Comparison of ENCODE assay signal across 19 cellular contexts in genomic region chr4:164350086-164350485, GRCh38.
"Had no signal": no experiment of that assay in that cellular context is flagged by ENCODE, and none has a peak within 500 bp of the region (broad histone marks: within the 10 kb centered on the region; RNA-seq: fewer than 3 reads in every experiment).

No MANE protein-coding gene starts in this region.

- H3K4me1 Mint-ChIP-seq: activated CD4-positive, alpha-beta T cell treated with anti-CD3 and anti-CD28 coated beads for 36 hours; endodermal cell; naive B cell had no signal

- H3K27ac Mint-ChIP-seq: activated CD4-positive, alpha-beta T cell treated with anti-CD3 and anti-CD28 coated beads for 36 hours; activated naive CD8-positive, alpha-beta T cell; endodermal cell; naive B cell; neural progenitor cell; progenitor cell of endocrine pancreas had no signal

- DNase-seq: activated CD4-positive, alpha-beta T cell treated with anti-CD3 and anti-CD28 coated beads for 36 hours; activated CD4-positive, alpha-beta T cell treated with anti-CD3 and anti-CD28 coated beads, Interleukin-2, amount 50 U/mL, for 48 hours; body of pancreas; central memory CD4-positive, alpha-beta T cell; endodermal cell; heart right ventricle; kidney glomerular epithelial cell; left ventricle myocardium inferior; mucosa of descending colon; naive B cell; stimulated activated CD4-positive, alpha-beta T cell treated with anti-CD3 and anti-CD28 coated beads, Interleukin-2, amount 100 ng/mL, for 24 hours; stimulated activated naive CD8-positive, alpha-beta T cell treated with anti-CD3 and anti-CD28 coated beads, Interleukin-15, Interleukin-2, amounts not matched to agents 100 U/mL and 50 U/mL, for 24 hours had no signal

- FAIRE-seq: colon, TTC549, urothelium cell line had no signal

- H3K27me3 Mint-ChIP-seq: activated CD4-positive, alpha-beta T cell treated with anti-CD3 and anti-CD28 coated beads for 36 hours; activated naive CD8-positive, alpha-beta T cell; naive B cell; progenitor cell of endocrine pancreas had no signal

- H3K36me3 ChIP-seq: heart right ventricle, left ventricle myocardium inferior, neural progenitor cell, tibial nerve had no signal

- H3K36me3 Mint-ChIP-seq: activated naive CD8-positive, alpha-beta T cell; naive B cell; neural progenitor cell had no signal

- H3K4me1 ChIP-seq: body of pancreas, heart right ventricle, left ventricle myocardium inferior, neural progenitor cell, tibial nerve had no signal

- H3K9me3 Mint-ChIP-seq: neural progenitor cell had no signal

- H3K4me2 ChIP-seq: neural progenitor cell had no signal

- H3K9ac ChIP-seq: neural progenitor cell had no signal

- H3K27ac ChIP-seq: body of pancreas, heart right ventricle, left ventricle myocardium inferior, neural progenitor cell, tibial nerve had no signal

- H3K9me3 ChIP-seq: body of pancreas, left ventricle myocardium inferior, mucosa of descending colon, tibial nerve had no signal

- H2AFZ ChIP-seq: neural progenitor cell had no signal

- H3K4me3 ChIP-seq: body of pancreas, heart right ventricle, left ventricle myocardium inferior, mucosa of descending colon, neural progenitor cell, tibial nerve had no signal

- ATAC-seq: activated CD4-positive, alpha-beta T cell treated with anti-CD3 and anti-CD28 coated beads for 36 hours; body of pancreas; heart right ventricle; mucosa of descending colon; stimulated activated naive CD8-positive, alpha-beta T cell treated with anti-CD3 and anti-CD28 coated beads, Interleukin-15, Interleukin-2, amounts not matched to agents 100 U/mL and 50 U/mL, for 24 hours had no signal

- H3K4me3 Mint-ChIP-seq: activated CD4-positive, alpha-beta T cell treated with anti-CD3 and anti-CD28 coated beads for 36 hours; activated naive CD8-positive, alpha-beta T cell; endodermal cell; naive B cell; neural progenitor cell had no signal

- H3K27me3 ChIP-seq: body of pancreas, heart right ventricle, neural progenitor cell, tibial nerve had no signal
